ENCODE assay signal across 27 cellular contexts in the genomic region with DNA sequence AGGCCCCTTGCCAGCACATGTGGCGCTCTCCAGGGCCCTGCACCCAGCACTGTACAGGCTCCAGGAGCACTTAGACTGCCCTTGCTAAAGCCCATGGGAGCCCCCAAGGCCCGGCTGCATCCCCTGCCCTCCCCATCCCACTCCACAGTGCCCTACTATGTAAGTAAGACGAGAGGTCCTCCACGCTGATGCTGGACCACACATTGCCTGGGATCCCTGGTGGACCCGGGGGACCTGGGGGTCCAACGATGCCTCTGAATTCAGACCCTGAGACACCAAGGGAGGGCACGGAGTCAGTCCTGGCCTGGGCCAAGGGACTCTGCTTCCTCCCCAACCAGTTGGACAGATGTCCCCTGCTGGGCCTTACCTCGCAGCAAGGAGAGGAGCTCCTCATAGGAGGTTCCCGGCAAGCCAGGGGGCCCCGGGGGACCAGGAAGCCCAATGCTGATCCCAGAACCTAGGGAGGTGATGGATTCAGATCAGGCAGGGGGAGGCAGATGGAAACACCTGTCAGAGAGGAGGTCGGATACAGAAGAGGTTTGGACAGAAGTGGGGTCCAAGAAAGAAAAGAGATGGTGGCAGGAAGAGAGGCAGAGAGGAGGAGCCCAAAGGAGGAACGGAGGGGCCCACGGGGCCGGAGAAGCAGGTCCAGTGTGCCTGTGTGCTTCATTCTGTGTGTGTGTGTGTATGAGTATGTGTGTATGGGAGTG. TPM values are rescaled to one million over a fixed set of nuclear protein-coding genes. Genes with fewer than 3 reads are reported as not detected.
DNase-seq lines count a peak whose midpoint lies in the region; ATAC-seq and TF ChIP-seq lines count a peak whose summit lies in the region.
"Had no signal": no experiment of that assay in that cellular context is flagged by ENCODE, and none has a peak within 500 bp of the region (broad histone marks: within the 10 kb centered on the region; RNA-seq: fewer than 3 reads in every experiment).

No MANE protein-coding gene starts in this region.

- no peak for TF ChIP-seq RAD21 in IMR-90 (IDR thresholded peaks at IDR 0.05; ENCODE audit: low read length)

- H3K56ac ChIP-seq in IMR-90 (ENCODE audit: extremely low read depth, insufficient read depth, low read length), result no peak overlapping the region

- CTCF ChIA-PET in activated CD8-positive, alpha-beta T cell treated with anti-CD3 and anti-CD28 coated beads for 36 hours (lab: Charles Lee), result interaction anchor here (0.8 kb wide), 1 partner anchor 9 kb away, joined by 3 read pairs; no protein-coding TSS in a partner anchor
- CTCF ChIA-PET in activated CD8-positive, alpha-beta T cell treated with anti-CD3 and anti-CD28 coated beads, Interleukin-2, amount 10 ng/mL, durations not matched to agents 7 days and 5 days (lab: Charles Lee), result no interaction called here
- CTCF ChIA-PET in IMR-90 (lab: Yijun Ruan, JAX), result no interaction called here

- no peak overlapping the region for H4K91ac ChIP-seq in IMR-90 (ENCODE audit: insufficient read depth, low read depth, low read length)

- no peaks in the 10 kb centered on the region for H3K79me1 ChIP-seq in IMR-90 (ENCODE audit: low read depth in 1 of 2, low read length in 2 of 2)

- no peaks in the 10 kb centered on the region for H3K27me3 Mint-ChIP-seq in activated CD8-positive, alpha-beta T cell treated with anti-CD3 and anti-CD28 coated beads for 36 hours
- H3K27me3 Mint-ChIP-seq in activated CD8-positive, alpha-beta T cell treated with anti-CD3 and anti-CD28 coated beads, Interleukin-2, amount 10 ng/mL, durations not matched to agents 7 days and 5 days (ENCODE audit: low read depth), result no peaks in the 10 kb centered on the region
- peaks cover 20% of the 10 kb centered on the region for H3K27me3 Mint-ChIP-seq in endothelial cell (ENCODE audit: unreplicated experiment)

- H3K14ac ChIP-seq in IMR-90 (replicated peaks; ENCODE audit: low read depth, low read length), result no peak overlapping the region

- no peak overlapping the region for H3K18ac ChIP-seq in IMR-90 (ENCODE audit: low read depth, low read length)

- intact Hi-C loops in activated CD8-positive, alpha-beta T cell treated with anti-CD3 and anti-CD28 coated beads for 36 hours (cut with micrococcal nuclease), result no loop called here
- intact Hi-C loops in IMR-90 (cut with micrococcal nuclease) (no loop called here), upper lobe of right lung (cut with DNase I) (no loop called here)

- no peak overlapping the region for H4K8ac ChIP-seq in IMR-90 (ENCODE audit: low read depth in 2 of 2, low read length in 2 of 2)

- no TSS peak for BruUV-seq in IMR-90 (replicated peaks; lab: Mats Ljungman, UMichigan)

- TF ChIP-seq CTCF in activated CD8-positive, alpha-beta T cell treated with anti-CD3 and anti-CD28 coated beads for 36 hours (IDR thresholded peaks at IDR 0.05), result no peak
- TF ChIP-seq CTCF in IMR-90 (conservative IDR thresholded peaks at IDR 0.05; ENCODE audit: low read depth, low read length) (no peak), endothelial cell (IDR thresholded peaks at IDR 0.05; ENCODE audit: unreplicated experiment) (no peak), upper lobe of right lung (IDR thresholded peaks at IDR 0.05) (no peak)

- H2AK9ac ChIP-seq in IMR-90 (replicated peaks; ENCODE audit: low read depth, low read length, poor library complexity), result no peak overlapping the region

- peaks cover 5% of the 10 kb centered on the region for H3K36me3 ChIP-seq in IMR-90 (ENCODE audit: control insufficient read depth, insufficient read depth, low read length)
- peaks cover 19% of the 10 kb centered on the region for H3K36me3 ChIP-seq in upper lobe of right lung

- H3K27me3 ChIP-seq in IMR-90 (ENCODE audit: control insufficient read depth, insufficient read depth, low read length) (no peaks in the 10 kb centered on the region), upper lobe of right lung (no peaks in the 10 kb centered on the region)
- H3K27me3 ChIP-seq: heart right ventricle, Peyer's patch, upper lobe of left lung had no signal

- H3K36me3 Mint-ChIP-seq in activated CD8-positive, alpha-beta T cell treated with anti-CD3 and anti-CD28 coated beads for 36 hours (ENCODE audit: low read depth), result no peaks in the 10 kb centered on the region
- H3K36me3 Mint-ChIP-seq in activated CD8-positive, alpha-beta T cell treated with anti-CD3 and anti-CD28 coated beads, Interleukin-2, amount 10 ng/mL, durations not matched to agents 7 days and 5 days (ENCODE audit: low read depth), result peaks cover 2% of the 10 kb centered on the region
- H3K36me3 Mint-ChIP-seq in endothelial cell (ENCODE audit: low read depth, unreplicated experiment), result peaks cover 16% of the 10 kb centered on the region

- no peak overlapping the region for H3K4me3 Mint-ChIP-seq in activated CD8-positive, alpha-beta T cell treated with anti-CD3 and anti-CD28 coated beads for 36 hours
- H3K4me3 Mint-ChIP-seq in activated CD8-positive, alpha-beta T cell treated with anti-CD3 and anti-CD28 coated beads, Interleukin-2, amount 10 ng/mL, durations not matched to agents 7 days and 5 days, result no peak overlapping the region
- peak overlapping the region; percentile 17 for H3K4me3 Mint-ChIP-seq in endothelial cell (ENCODE audit: unreplicated experiment)
- H3K4me3 Mint-ChIP-seq: CD14-positive monocyte; nephron; stimulated activated effector memory CD8-positive, alpha-beta T cell treated with anti-CD3 and anti-CD28 coated beads, Interleukin-12 subunit alpha, Interleukin-12 subunit beta, amount 100 ng/mL, for 72 hours; T-helper 2 cell treated with Interferon-gamma antibody and Interleukin-4, amounts not matched to agents 5 μg/mL and 100 μg/mL, for 36 hours had no signal

- H3K4ac ChIP-seq in IMR-90 (ENCODE audit: low read depth, low read length), result no peak overlapping the region

- H4K20me1 ChIP-seq in IMR-90 (ENCODE audit: insufficient read depth, low read length), result no peaks in the 10 kb centered on the region

- H3K23ac ChIP-seq in IMR-90 (ENCODE audit: low read depth, low read length), result no peak overlapping the region

- H3K9ac ChIP-seq in IMR-90 (ENCODE audit: low read depth, low read length), result no peak overlapping the region

- no peak for DNase-seq in activated CD8-positive, alpha-beta T cell treated with anti-CD3 and anti-CD28 coated beads for 36 hours
- DNase-seq in activated CD8-positive, alpha-beta T cell treated with anti-CD3 and anti-CD28 coated beads, Interleukin-2, amount 10 ng/mL, durations not matched to agents 7 days and 5 days, result no peak
- DNase-seq in IMR-90 (no peak), endothelial cell (ENCODE audit: low spot score) (no peak), upper lobe of right lung (no peak), amygdala (lab: John Stamatoyannopoulos, UW) (no peak)
- DNase-seq: activated gamma-delta T cell; activated T-cell treated with anti-CD3 and anti-CD28 coated beads, Interleukin-2, amount 50 U/mL, for 1 hour; Caco-2; central memory CD4-positive, alpha-beta T cell; foreskin fibroblast; heart right ventricle; Kasumi-1; NCI-H1436; NCI-H345; Peyer's patch; SIG-M5; substantia nigra had no signal

- TF ChIP-seq POLR2A in IMR-90 (IDR thresholded peaks at IDR 0.05; ENCODE audit: low read depth, low read length), result no peak

- H3K4me1 Mint-ChIP-seq in activated CD8-positive, alpha-beta T cell treated with anti-CD3 and anti-CD28 coated beads for 36 hours (ENCODE audit: low read depth), result no peaks in the 10 kb centered on the region
- no peaks in the 10 kb centered on the region for H3K4me1 Mint-ChIP-seq in activated CD8-positive, alpha-beta T cell treated with anti-CD3 and anti-CD28 coated beads, Interleukin-2, amount 10 ng/mL, durations not matched to agents 7 days and 5 days (ENCODE audit: low read depth)
- peaks cover 7% of the 10 kb centered on the region for H3K4me1 Mint-ChIP-seq in endothelial cell (ENCODE audit: unreplicated experiment)
- H3K4me1 Mint-ChIP-seq: nephron had no signal

- H2AK5ac ChIP-seq in IMR-90 (ENCODE audit: low read depth, low read length), result no peak overlapping the region

- H3K9me1 ChIP-seq in IMR-90 (ENCODE audit: insufficient read depth, low read length), result peaks cover 17% of the 10 kb centered on the region; the same call in 1 of the 2 replicates

- no peak overlapping the region for H2BK20ac ChIP-seq in IMR-90 (ENCODE audit: low read depth, low read length)

- H3K9me3 Mint-ChIP-seq in activated CD8-positive, alpha-beta T cell treated with anti-CD3 and anti-CD28 coated beads for 36 hours, result no peaks in the 10 kb centered on the region
- H3K9me3 Mint-ChIP-seq in activated CD8-positive, alpha-beta T cell treated with anti-CD3 and anti-CD28 coated beads, Interleukin-2, amount 10 ng/mL, durations not matched to agents 7 days and 5 days (ENCODE audit: insufficient read depth), result no peaks in the 10 kb centered on the region
- H3K9me3 Mint-ChIP-seq in endothelial cell (ENCODE audit: unreplicated experiment), result no peaks in the 10 kb centered on the region
- H3K9me3 Mint-ChIP-seq: CD14-positive monocyte; nephron; stimulated activated effector memory CD8-positive, alpha-beta T cell treated with anti-CD3 and anti-CD28 coated beads, Interleukin-12 subunit alpha, Interleukin-12 subunit beta, amount 100 ng/mL, for 72 hours; T-helper 2 cell treated with Interferon-gamma antibody and Interleukin-4, amounts not matched to agents 5 μg/mL and 100 μg/mL, for 36 hours had no signal

- H2BK5ac ChIP-seq in IMR-90 (ENCODE audit: low read depth, low read length, poor library complexity, severe bottlenecking), result peak overlapping the region; percentile 72

- in situ Hi-C loops in IMR-90 (cut with MboI; ENCODE audit: low sequenced_read_pairs), result no loop called here

- H3K4me2 ChIP-seq in IMR-90 (ENCODE audit: low read depth, low read length), result no peak overlapping the region

- no peaks in the 10 kb centered on the region for H3K4me1 ChIP-seq in IMR-90 (ENCODE audit: control insufficient read depth, insufficient read depth, low read length)
- no peaks in the 10 kb centered on the region for H3K4me1 ChIP-seq in upper lobe of right lung
- H3K4me1 ChIP-seq: Caco-2, Peyer's patch, upper lobe of left lung had no signal

- no peak overlapping the region for H2BK15ac ChIP-seq in IMR-90 (ENCODE audit: low read depth, low read length)

- ATAC-seq in activated CD8-positive, alpha-beta T cell treated with anti-CD3 and anti-CD28 coated beads for 36 hours, result peak; percentile 10
- no peak for ATAC-seq in activated CD8-positive, alpha-beta T cell treated with anti-CD3 and anti-CD28 coated beads, Interleukin-2, amount 10 ng/mL, durations not matched to agents 7 days and 5 days
- ATAC-seq in IMR-90 (ENCODE audit: low read depth), result no peak
- ATAC-seq in upper lobe of right lung, result peak; percentile 3
- ATAC-seq in GM18909 (IDR thresholded peaks at IDR 0.05; ENCODE audit: poor library complexity, unreplicated experiment), result no peak
- no peak for ATAC-seq in activated CD4-positive, CD25-positive, alpha-beta regulatory T cell treated with anti-CD3 and anti-CD28 coated beads, Interleukin-2, amount 50 U/mL, for 24 hours

- dilution Hi-C loops in IMR-90 (cut with HindIII; ENCODE audit: low sequenced_read_pairs, unreplicated experiment), result no loop called here

- H3K27ac ChIP-seq in IMR-90 (ENCODE audit: insufficient read depth, low read length) (no peak overlapping the region), upper lobe of right lung (no peak overlapping the region)
- H3K27ac ChIP-seq: heart right ventricle, Peyer's patch, upper lobe of left lung had no signal

- no peaks in the 10 kb centered on the region for H3K9me3 ChIP-seq in IMR-90 (ENCODE audit: control insufficient read depth, insufficient read depth, low read length)
- no peaks in the 10 kb centered on the region for H3K9me3 ChIP-seq in upper lobe of right lung
- H3K9me3 ChIP-seq: Caco-2, heart right ventricle, Peyer's patch, upper lobe of left lung had no signal

- H2AFZ ChIP-seq in IMR-90 (replicated peaks; ENCODE audit: low read length, poor library complexity), result no peak overlapping the region

- POLR2A ChIA-PET in activated CD8-positive, alpha-beta T cell treated with anti-CD3 and anti-CD28 coated beads for 36 hours (lab: Charles Lee), result interaction anchor here (0.7 kb wide), 1 partner anchor 23 kb away, joined by 4 read pairs; no protein-coding TSS in a partner anchor
- POLR2A ChIA-PET in activated CD8-positive, alpha-beta T cell treated with anti-CD3 and anti-CD28 coated beads, Interleukin-2, amount 10 ng/mL, durations not matched to agents 7 days and 5 days (lab: Charles Lee), result no interaction called here
- POLR2A ChIA-PET in IMR-90 (lab: Charles Lee; ENCODE audit: unreplicated experiment), result no interaction called here

- H3K4me3 ChIP-seq in IMR-90 (ENCODE audit: insufficient read depth, low read depth, low read length) (no peak overlapping the region), upper lobe of right lung (no peak overlapping the region)
- H3K4me3 ChIP-seq: heart right ventricle, Peyer's patch, upper lobe of left lung had no signal

- H4K5ac ChIP-seq in IMR-90 (ENCODE audit: low read depth, low read length), result no peak overlapping the region

- no peak overlapping the region for H2BK120ac ChIP-seq in IMR-90 (ENCODE audit: low read depth, low read length)

- no peak overlapping the region for H3K27ac Mint-ChIP-seq in activated CD8-positive, alpha-beta T cell treated with anti-CD3 and anti-CD28 coated beads for 36 hours
- H3K27ac Mint-ChIP-seq in activated CD8-positive, alpha-beta T cell treated with anti-CD3 and anti-CD28 coated beads, Interleukin-2, amount 10 ng/mL, durations not matched to agents 7 days and 5 days, result no peak overlapping the region
- no peak overlapping the region for H3K27ac Mint-ChIP-seq in endothelial cell (ENCODE audit: unreplicated experiment)
- H3K27ac Mint-ChIP-seq: nephron; T-helper 2 cell treated with Interferon-gamma antibody and Interleukin-4, amounts not matched to agents 5 μg/mL and 100 μg/mL, for 36 hours had no signal

- 92% methylated on average over 6 of the region's 14 CpGs; no CpG with 5 or more reads in 1 of the 2 experiments for WGBS in IMR-90 (ENCODE audit: extremely low coverage in 2 of 2, insufficient read length in 1 of 2), 2 experiments

RNA-seq across cellular contexts. Expression of a gene that starts 50.4 kb away (rescaled TPM):
- not detected for total RNA-seq in activated CD8-positive, alpha-beta T cell treated with anti-CD3 and anti-CD28 coated beads for 36 hours
- not detected for total RNA-seq in activated CD8-positive, alpha-beta T cell treated with anti-CD3 and anti-CD28 coated beads, Interleukin-2, amount 10 ng/mL, durations not matched to agents 7 days and 5 days
- total RNA-seq in IMR-90 (2012; rRNA removed) (0.18 and 0.83 TPM in 2 replicates), endothelial cell (ENCODE audit: unreplicated experiment) (4.2 TPM), upper lobe of right lung (1.5 TPM)
- polyA plus RNA-seq in IMR-90 (2012; rRNA removed), result 0.14 and 0.32 TPM in 2 replicates
- 0.11 TPM in 2 replicates for polyA plus RNA-seq in IMR-90 (2012; cell fraction: cytosol; rRNA removed)
- polyA plus RNA-seq in IMR-90 (2012; cell fraction: nucleus; rRNA removed; ENCODE audit: low replicate concordance), result 0.60 and 0.83 TPM in 2 replicates
- total RNA-seq: activated CD8-positive, alpha-beta memory T cell treated with anti-CD3 and anti-CD28 coated beads for 36 hours; osteocyte had no signal
- polyA plus RNA-seq: CD14-positive monocyte had no signal

Comparison
In these comparisons a context has a peak if more than half of its experiments do, and no peak if none do; other contexts are left out.
1. ATAC-seq: peak in activated CD8-positive, alpha-beta T cell treated with anti-CD3 and anti-CD28 coated beads for 36 hours (single experiment) and upper lobe of right lung (single experiment); none in activated CD8-positive, alpha-beta T cell treated with anti-CD3 and anti-CD28 coated beads, Interleukin-2, amount 10 ng/mL, durations not matched to agents 7 days and 5 days (single experiment), IMR-90 (single experiment), GM18909 (single experiment) and activated CD4-positive, CD25-positive, alpha-beta regulatory T cell treated with anti-CD3 and anti-CD28 coated beads, Interleukin-2, amount 50 U/mL, for 24 hours (0 of 2).